ENCODE assay signal across 8 cellular contexts in genomic region chr2:96739051-96739632, GRCh38. TPM values are rescaled to one million over a fixed set of nuclear protein-coding genes. Genes with fewer than 3 reads are reported as not detected.
DNase-seq lines count a peak whose midpoint lies in the region; ATAC-seq and TF ChIP-seq lines count a peak whose summit lies in the region.

No MANE protein-coding gene starts in this region.

- DNase-seq in SJSA1 (ENCODE audit: low read depth in 1 of 2, low spot score in 2 of 2) (no peak), fibroblast of pulmonary artery (ENCODE audit: low read depth) (no peak), amniotic stem cell (lab: John Stamatoyannopoulos, UW) (no peak), NCI-H345 (lab: John Stamatoyannopoulos, UW) (no peak), NCI-H345 treated with DMSO at 0.1 percent for 48 hours (lab: John Stamatoyannopoulos, UW; ENCODE audit: unreplicated experiment) (no peak)

- H3K27ac ChIP-seq in SJSA1 (peak overlapping the region; percentile 55), rectal smooth muscle tissue (ENCODE audit: low read depth, low read length) (peak overlapping the region; percentile 34)

- no peak for ATAC-seq in GM21717 (IDR thresholded peaks at IDR 0.05; ENCODE audit: unreplicated experiment)

- H3K9ac ChIP-seq in ES-I3 (ENCODE audit: low read depth, low read length), result peak overlapping the region; percentile 89
- peak overlapping the region; percentile 61 for H3K9ac ChIP-seq in rectal smooth muscle tissue (ENCODE audit: low read length)

- H3K27me3 ChIP-seq in SJSA1 (replicated peaks) (no peaks in the 10 kb centered on the region), rectal smooth muscle tissue (ENCODE audit: control insufficient read depth, insufficient read depth, low read length) (no peaks in the 10 kb centered on the region)

- no peaks in the 10 kb centered on the region for H3K4me1 ChIP-seq in ES-I3 (ENCODE audit: insufficient read depth, low read length)
- peaks cover 6% of the 10 kb centered on the region for H3K4me1 ChIP-seq in SJSA1 (replicated peaks)
- H3K4me1 ChIP-seq in rectal smooth muscle tissue (ENCODE audit: control insufficient read depth, insufficient read depth, low read length), result peaks cover 9% of the 10 kb centered on the region

- TF ChIP-seq CTCF in fibroblast of pulmonary artery (IDR thresholded peaks at IDR 0.05; ENCODE audit: low read length, missing control alignments), result no peak

- H3K36me3 ChIP-seq in ES-I3 (ENCODE audit: insufficient read depth, low read length) (peaks cover 6% of the 10 kb centered on the region), SJSA1 (peaks cover 34% of the 10 kb centered on the region), rectal smooth muscle tissue (ENCODE audit: control insufficient read depth, insufficient read depth, low read length) (peaks cover 3% of the 10 kb centered on the region)

- H3K4me3 ChIP-seq in SJSA1 (peak overlapping the region; percentile 63), fibroblast of pulmonary artery (replicated peaks; ENCODE audit: low read depth, low read length) (peak overlapping the region; percentile 92), rectal smooth muscle tissue (ENCODE audit: low read length) (peak overlapping the region; percentile 64)

- H3K9me3 ChIP-seq in ES-I3 (ENCODE audit: control insufficient read depth, insufficient read depth, low read length) (no peaks in the 10 kb centered on the region), SJSA1 (replicated peaks) (no peaks in the 10 kb centered on the region)

RNA-seq across cellular contexts. Expression of gene LMAN2L, which starts 0.7 kb away (rescaled TPM):
- total RNA-seq in SJSA1 (2014; rRNA removed; shearing (Covaris generic)), result 52.5 and 58.7 TPM in 2 replicates

RNA-seq across cellular contexts. Expression of gene CNNM4, which starts 21.6 kb away (rescaled TPM):
- 3.5 and 7.3 TPM in 2 replicates for total RNA-seq in SJSA1 (2014; rRNA removed; shearing (Covaris generic))
